ENCODE assay signal across 1 cellular context in the genomic region with DNA sequence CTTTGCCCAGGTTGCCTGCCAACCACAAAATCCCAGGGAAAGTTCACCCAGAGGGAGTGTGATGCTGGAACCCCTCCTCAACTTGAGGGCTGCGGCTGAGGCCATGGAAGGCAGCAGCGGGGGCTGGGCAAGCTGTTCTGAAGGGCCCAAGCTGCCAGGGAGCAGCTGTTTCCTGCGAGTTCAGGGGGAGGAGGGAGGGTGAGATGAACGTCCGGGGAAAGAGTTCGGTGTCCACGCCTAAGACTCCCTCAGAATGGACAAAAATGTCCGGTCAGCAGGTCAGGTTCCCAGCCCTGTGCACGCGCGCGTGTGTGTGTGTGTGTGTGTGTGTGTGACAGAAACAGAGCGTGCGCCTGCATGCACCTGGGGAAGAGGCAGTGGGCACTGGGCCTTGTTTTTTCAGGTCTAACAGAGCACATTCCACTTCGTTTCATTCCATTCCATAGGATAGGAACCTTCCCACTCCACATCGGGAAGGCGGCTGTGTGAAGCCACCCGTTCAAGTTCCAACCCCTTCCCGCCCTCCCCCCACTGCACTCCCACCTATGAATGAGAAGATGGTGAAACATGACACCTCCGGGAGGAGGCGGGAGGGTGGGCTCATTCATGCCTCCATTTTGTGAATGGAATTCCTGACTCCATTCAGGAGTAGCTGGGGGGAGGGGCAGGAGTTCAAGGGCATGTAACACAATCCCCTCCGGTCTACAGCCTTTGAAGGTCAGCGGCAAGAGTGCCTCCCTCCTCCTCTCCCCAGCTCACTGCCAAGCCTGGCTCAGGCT.
TF ChIP-seq lines count a peak whose summit lies in the region.

No MANE protein-coding gene starts in this region.

TF ChIP-seq in HepG2, 621 proteins besides CTCF, POLR2A, EP300 and RAD21 (continued from another document and continues in another):
- TF ChIP-seq ARID3A (IDR thresholded peaks at IDR 0.05; ENCODE audit: low read depth, low read length) (peak; percentile 92), GPN1 (CRISPR knock-in tag; IDR thresholded peaks at IDR 0.05; ENCODE audit: borderline replicate concordance) (no peak), BRD4 (CRISPR knock-in tag; IDR thresholded peaks at IDR 0.05) (peak; percentile 83), LRRFIP1 (CRISPR knock-in tag; conservative IDR thresholded peaks at IDR 0.05) (no peak), NFIB (CRISPR knock-in tag; IDR thresholded peaks at IDR 0.05; ENCODE audit: borderline replicate concordance) (no peak), REL (CRISPR knock-in tag; conservative IDR thresholded peaks at IDR 0.05) (peak; percentile 78), ZNF598 (CRISPR knock-in tag; IDR thresholded peaks at IDR 0.05; ENCODE audit: borderline replicate concordance) (no peak), TEAD3 (CRISPR knock-in tag; optimal IDR thresholded peaks at IDR 0.05; ENCODE audit: borderline replicate concordance) (peak; percentile 96), ZNF260 (CRISPR knock-in tag; IDR thresholded peaks at IDR 0.05; ENCODE audit: borderline replicate concordance, low read depth) (no peak), AGO2 (optimal IDR thresholded peaks at IDR 0.05; ENCODE audit: low read depth, low read length) (peak; percentile 98), E2F5 (CRISPR knock-in tag; conservative IDR thresholded peaks at IDR 0.05) (0 out of 2 replicates have a peak, but pooled peaks have one; percentile 54), TFAP4 (IDR thresholded peaks at IDR 0.05; ENCODE audit: borderline replicate concordance, low read depth) (peak; percentile 96), XRCC5 (optimal IDR thresholded peaks at IDR 0.05; ENCODE audit: low read length) (peak; percentile 93), ZSCAN29 (CRISPR knock-in tag; conservative IDR thresholded peaks at IDR 0.05) (peak; percentile 97), FIP1L1 (IDR thresholded peaks at IDR 0.05; ENCODE audit: borderline replicate concordance, insufficient read depth, low read depth, low read length) (no peak; the same call in 1 of the 2 replicates), ZNF44 (CRISPR knock-in tag; IDR thresholded peaks at IDR 0.05) (peak; percentile 75; the same call in 1 of the 2 replicates), TARDBP (CRISPR knock-in tag; IDR thresholded peaks at IDR 0.05) (peak; percentile 99), ZNF501 (CRISPR knock-in tag; IDR thresholded peaks at IDR 0.05) (peak; percentile 28; the same call in 1 of the 2 replicates), TFE3 (CRISPR knock-in tag; IDR thresholded peaks at IDR 0.05) (peak; percentile 81), ARID4A (CRISPR knock-in tag; IDR thresholded peaks at IDR 0.05; ENCODE audit: borderline replicate concordance) (peak; percentile 88; the same call in 1 of the 2 replicates), BCL3 (CRISPR knock-in tag; IDR thresholded peaks at IDR 0.05) (peak; percentile 70; the same call in 1 of the 2 replicates), CENPBD1 (CRISPR knock-in tag; IDR thresholded peaks at IDR 0.05; ENCODE audit: borderline replicate concordance, low read depth) (peak; percentile 72; the same call in 1 of the 2 replicates)
- TF ChIP-seq, protein P1, sequence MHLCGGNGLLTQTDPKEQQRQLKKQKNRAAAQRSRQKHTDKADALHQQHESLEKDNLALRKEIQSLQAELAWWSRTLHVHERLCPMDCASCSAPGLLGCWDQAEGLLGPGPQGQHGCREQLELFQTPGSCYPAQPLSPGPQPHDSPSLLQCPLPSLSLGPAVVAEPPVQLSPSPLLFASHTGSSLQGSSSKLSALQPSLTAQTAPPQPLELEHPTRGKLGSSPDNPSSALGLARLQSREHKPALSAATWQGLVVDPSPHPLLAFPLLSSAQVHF (CRISPR knock-in tag; IDR thresholded peaks at IDR 0.05): no peak
- TF ChIP-seq, protein P2, sequence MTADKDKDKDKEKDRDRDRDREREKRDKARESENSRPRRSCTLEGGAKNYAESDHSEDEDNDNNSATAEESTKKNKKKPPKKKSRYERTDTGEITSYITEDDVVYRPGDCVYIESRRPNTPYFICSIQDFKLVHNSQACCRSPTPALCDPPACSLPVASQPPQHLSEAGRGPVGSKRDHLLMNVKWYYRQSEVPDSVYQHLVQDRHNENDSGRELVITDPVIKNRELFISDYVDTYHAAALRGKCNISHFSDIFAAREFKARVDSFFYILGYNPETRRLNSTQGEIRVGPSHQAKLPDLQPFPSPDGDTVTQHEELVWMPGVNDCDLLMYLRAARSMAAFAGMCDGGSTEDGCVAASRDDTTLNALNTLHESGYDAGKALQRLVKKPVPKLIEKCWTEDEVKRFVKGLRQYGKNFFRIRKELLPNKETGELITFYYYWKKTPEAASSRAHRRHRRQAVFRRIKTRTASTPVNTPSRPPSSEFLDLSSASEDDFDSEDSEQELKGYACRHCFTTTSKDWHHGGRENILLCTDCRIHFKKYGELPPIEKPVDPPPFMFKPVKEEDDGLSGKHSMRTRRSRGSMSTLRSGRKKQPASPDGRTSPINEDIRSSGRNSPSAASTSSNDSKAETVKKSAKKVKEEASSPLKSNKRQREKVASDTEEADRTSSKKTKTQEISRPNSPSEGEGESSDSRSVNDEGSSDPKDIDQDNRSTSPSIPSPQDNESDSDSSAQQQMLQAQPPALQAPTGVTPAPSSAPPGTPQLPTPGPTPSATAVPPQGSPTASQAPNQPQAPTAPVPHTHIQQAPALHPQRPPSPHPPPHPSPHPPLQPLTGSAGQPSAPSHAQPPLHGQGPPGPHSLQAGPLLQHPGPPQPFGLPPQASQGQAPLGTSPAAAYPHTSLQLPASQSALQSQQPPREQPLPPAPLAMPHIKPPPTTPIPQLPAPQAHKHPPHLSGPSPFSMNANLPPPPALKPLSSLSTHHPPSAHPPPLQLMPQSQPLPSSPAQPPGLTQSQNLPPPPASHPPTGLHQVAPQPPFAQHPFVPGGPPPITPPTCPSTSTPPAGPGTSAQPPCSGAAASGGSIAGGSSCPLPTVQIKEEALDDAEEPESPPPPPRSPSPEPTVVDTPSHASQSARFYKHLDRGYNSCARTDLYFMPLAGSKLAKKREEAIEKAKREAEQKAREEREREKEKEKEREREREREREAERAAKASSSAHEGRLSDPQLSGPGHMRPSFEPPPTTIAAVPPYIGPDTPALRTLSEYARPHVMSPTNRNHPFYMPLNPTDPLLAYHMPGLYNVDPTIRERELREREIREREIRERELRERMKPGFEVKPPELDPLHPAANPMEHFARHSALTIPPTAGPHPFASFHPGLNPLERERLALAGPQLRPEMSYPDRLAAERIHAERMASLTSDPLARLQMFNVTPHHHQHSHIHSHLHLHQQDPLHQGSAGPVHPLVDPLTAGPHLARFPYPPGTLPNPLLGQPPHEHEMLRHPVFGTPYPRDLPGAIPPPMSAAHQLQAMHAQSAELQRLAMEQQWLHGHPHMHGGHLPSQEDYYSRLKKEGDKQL (CRISPR knock-in tag; IDR thresholded peaks at IDR 0.05; ENCODE audit: low read depth): peak; percentile 92
- TF ChIP-seq, protein P3, sequence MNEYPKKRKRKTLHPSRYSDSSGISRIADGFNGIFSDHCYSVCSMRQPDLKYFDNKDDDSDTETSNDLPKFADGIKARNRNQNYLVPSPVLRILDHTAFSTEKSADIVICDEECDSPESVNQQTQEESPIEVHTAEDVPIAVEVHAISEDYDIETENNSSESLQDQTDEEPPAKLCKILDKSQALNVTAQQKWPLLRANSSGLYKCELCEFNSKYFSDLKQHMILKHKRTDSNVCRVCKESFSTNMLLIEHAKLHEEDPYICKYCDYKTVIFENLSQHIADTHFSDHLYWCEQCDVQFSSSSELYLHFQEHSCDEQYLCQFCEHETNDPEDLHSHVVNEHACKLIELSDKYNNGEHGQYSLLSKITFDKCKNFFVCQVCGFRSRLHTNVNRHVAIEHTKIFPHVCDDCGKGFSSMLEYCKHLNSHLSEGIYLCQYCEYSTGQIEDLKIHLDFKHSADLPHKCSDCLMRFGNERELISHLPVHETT (CRISPR knock-in tag; conservative IDR thresholded peaks at IDR 0.05): peak; percentile 73; the same call in 1 of the 2 replicates
